ENCODE assay signal across 1 cellular context in genomic region chr7:123749537-123749857, GRCh38.
A peak's percentile ranks its signal among the peaks of the same experiment; 100 is the strongest.
TF ChIP-seq lines count a peak whose summit lies in the region.

No MANE protein-coding gene starts in this region.

TF ChIP-seq in K562, 482 proteins besides CTCF, POLR2A, EP300 and RAD21 (continued from another document and continues in another):
- TF ChIP-seq ESRRA (IDR thresholded peaks at IDR 0.05; ENCODE audit: borderline replicate concordance, low read depth) (no peak), HLTF (IDR thresholded peaks at IDR 0.05) (0 out of 2 replicates have a peak, but pooled peaks have one; percentile 7), ZBTB7A (IDR thresholded peaks at IDR 0.05; ENCODE audit: borderline replicate concordance, control insufficient read depth, low read depth, low read length) (no peak), MEIS2 (IDR thresholded peaks at IDR 0.05; ENCODE audit: partially characterized antibody) (no peak), NCOA1 (IDR thresholded peaks at IDR 0.05; ENCODE audit: low read depth) (0 out of 2 replicates have a peak, but pooled peaks have one; percentile 57), NFIC (IDR thresholded peaks at IDR 0.05) (no peak), ZEB2 (IDR thresholded peaks at IDR 0.05) (0 out of 2 replicates have a peak, but pooled peaks have one; percentile 22), SLC30A9 (CRISPR knock-in tag; IDR thresholded peaks at IDR 0.05) (no peak), KDM2B (CRISPR knock-in tag; IDR thresholded peaks at IDR 0.05) (no peak), PTTG1 (tag; IDR thresholded peaks at IDR 0.05; ENCODE audit: low read depth) (no peak), CLOCK (CRISPR knock-in tag; IDR thresholded peaks at IDR 0.05; ENCODE audit: borderline replicate concordance) (no peak), RAD51 (IDR thresholded peaks at IDR 0.05; ENCODE audit: borderline replicate concordance, low read depth) (peak; percentile 44; the same call in 1 of the 2 replicates), MTA2 (IDR thresholded peaks at IDR 0.05; ENCODE audit: low read depth) (peak; percentile 1; the same call in 1 of the 2 replicates), ZNF589 (CRISPR knock-in tag; IDR thresholded peaks at IDR 0.05; ENCODE audit: low read depth) (no peak; the same call in 1 of the 2 replicates), ZNF24 (IDR thresholded peaks at IDR 0.05) (no peak; the same call in 1 of the 2 replicates), HSF4 (CRISPR knock-in tag; IDR thresholded peaks at IDR 0.05; ENCODE audit: borderline replicate concordance) (no peak), ZC3H8 (IDR thresholded peaks at IDR 0.05) (0 out of 2 replicates have a peak, but pooled peaks have one; percentile 5), POLR2G (IDR thresholded peaks at IDR 0.05; ENCODE audit: low read depth, low read length) (no peak), CC2D1A (IDR thresholded peaks at IDR 0.05) (peak; percentile 68; the same call in 1 of the 2 replicates), NONO (IDR thresholded peaks at IDR 0.05; ENCODE audit: low read depth in 2 of 2, low read length in 1 of 2) (no peak), PML (IDR thresholded peaks at IDR 0.05; ENCODE audit: low read length) (peak; percentile 15; the same call in 1 of the 2 replicates), ELK1 (CRISPR knock-in tag; IDR thresholded peaks at IDR 0.05) (no peak), ZNF165 (CRISPR knock-in tag; IDR thresholded peaks at IDR 0.05; ENCODE audit: borderline replicate concordance) (0 out of 2 replicates have a peak, but pooled peaks have one; percentile 2), NFIX (CRISPR knock-in tag; IDR thresholded peaks at IDR 0.05; ENCODE audit: low read depth) (no peak), RBM22 (IDR thresholded peaks at IDR 0.05; ENCODE audit: low read depth, low read length, poor library complexity, severe bottlenecking) (no peak), TRIM24 (IDR thresholded peaks at IDR 0.05) (no peak), ZBTB11 (CRISPR knock-in tag; IDR thresholded peaks at IDR 0.05) (no peak), MLLT1 (IDR thresholded peaks at IDR 0.05) (peak; percentile 10 to 13), ZNF583 (CRISPR knock-in tag; IDR thresholded peaks at IDR 0.05) (no peak), BCL6 (CRISPR knock-in tag; IDR thresholded peaks at IDR 0.05) (no peak), FOXK2 (conservative IDR thresholded peaks at IDR 0.05 in 1 of 2, IDR thresholded peaks at IDR 0.05 in 1 of 2; ENCODE audit: low read depth in 2 of 2) (peak; percentile 13 to 44; a peak in 2 of 4 replicates), MAX (CRISPR knock-in tag; IDR thresholded peaks at IDR 0.05) (no peak), DIDO1 (tag; IDR thresholded peaks at IDR 0.05; ENCODE audit: low read depth) (no peak), U2AF1 (optimal IDR thresholded peaks at IDR 0.05; ENCODE audit: low read depth, low read length) (no peak), ZNF445 (CRISPR knock-in tag; IDR thresholded peaks at IDR 0.05; ENCODE audit: low read depth) (no peak), ZNF518B (CRISPR knock-in tag; IDR thresholded peaks at IDR 0.05) (no peak), CEBPG (CRISPR knock-in tag; IDR thresholded peaks at IDR 0.05) (peak; percentile 84), CEBPG (tag; conservative IDR thresholded peaks at IDR 0.05 in 1 of 2, IDR thresholded peaks at IDR 0.05 in 1 of 2) (peak; percentile 82 to 97), ZNF354B (CRISPR knock-in tag; IDR thresholded peaks at IDR 0.05) (no peak), ZNF586 (CRISPR knock-in tag; conservative IDR thresholded peaks at IDR 0.05) (no peak)
- TF ChIP-seq, protein P1, sequence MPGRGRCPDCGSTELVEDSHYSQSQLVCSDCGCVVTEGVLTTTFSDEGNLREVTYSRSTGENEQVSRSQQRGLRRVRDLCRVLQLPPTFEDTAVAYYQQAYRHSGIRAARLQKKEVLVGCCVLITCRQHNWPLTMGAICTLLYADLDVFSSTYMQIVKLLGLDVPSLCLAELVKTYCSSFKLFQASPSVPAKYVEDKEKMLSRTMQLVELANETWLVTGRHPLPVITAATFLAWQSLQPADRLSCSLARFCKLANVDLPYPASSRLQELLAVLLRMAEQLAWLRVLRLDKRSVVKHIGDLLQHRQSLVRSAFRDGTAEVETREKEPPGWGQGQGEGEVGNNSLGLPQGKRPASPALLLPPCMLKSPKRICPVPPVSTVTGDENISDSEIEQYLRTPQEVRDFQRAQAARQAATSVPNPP (IDR thresholded peaks at IDR 0.05; ENCODE audit: borderline replicate concordance, insufficient read depth, insufficient read length): no peak
- TF ChIP-seq, protein P2, sequence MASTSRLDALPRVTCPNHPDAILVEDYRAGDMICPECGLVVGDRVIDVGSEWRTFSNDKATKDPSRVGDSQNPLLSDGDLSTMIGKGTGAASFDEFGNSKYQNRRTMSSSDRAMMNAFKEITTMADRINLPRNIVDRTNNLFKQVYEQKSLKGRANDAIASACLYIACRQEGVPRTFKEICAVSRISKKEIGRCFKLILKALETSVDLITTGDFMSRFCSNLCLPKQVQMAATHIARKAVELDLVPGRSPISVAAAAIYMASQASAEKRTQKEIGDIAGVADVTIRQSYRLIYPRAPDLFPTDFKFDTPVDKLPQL (IDR thresholded peaks at IDR 0.05; ENCODE audit: extremely low read depth, insufficient read length): no peak
- TF ChIP-seq, protein P3, sequence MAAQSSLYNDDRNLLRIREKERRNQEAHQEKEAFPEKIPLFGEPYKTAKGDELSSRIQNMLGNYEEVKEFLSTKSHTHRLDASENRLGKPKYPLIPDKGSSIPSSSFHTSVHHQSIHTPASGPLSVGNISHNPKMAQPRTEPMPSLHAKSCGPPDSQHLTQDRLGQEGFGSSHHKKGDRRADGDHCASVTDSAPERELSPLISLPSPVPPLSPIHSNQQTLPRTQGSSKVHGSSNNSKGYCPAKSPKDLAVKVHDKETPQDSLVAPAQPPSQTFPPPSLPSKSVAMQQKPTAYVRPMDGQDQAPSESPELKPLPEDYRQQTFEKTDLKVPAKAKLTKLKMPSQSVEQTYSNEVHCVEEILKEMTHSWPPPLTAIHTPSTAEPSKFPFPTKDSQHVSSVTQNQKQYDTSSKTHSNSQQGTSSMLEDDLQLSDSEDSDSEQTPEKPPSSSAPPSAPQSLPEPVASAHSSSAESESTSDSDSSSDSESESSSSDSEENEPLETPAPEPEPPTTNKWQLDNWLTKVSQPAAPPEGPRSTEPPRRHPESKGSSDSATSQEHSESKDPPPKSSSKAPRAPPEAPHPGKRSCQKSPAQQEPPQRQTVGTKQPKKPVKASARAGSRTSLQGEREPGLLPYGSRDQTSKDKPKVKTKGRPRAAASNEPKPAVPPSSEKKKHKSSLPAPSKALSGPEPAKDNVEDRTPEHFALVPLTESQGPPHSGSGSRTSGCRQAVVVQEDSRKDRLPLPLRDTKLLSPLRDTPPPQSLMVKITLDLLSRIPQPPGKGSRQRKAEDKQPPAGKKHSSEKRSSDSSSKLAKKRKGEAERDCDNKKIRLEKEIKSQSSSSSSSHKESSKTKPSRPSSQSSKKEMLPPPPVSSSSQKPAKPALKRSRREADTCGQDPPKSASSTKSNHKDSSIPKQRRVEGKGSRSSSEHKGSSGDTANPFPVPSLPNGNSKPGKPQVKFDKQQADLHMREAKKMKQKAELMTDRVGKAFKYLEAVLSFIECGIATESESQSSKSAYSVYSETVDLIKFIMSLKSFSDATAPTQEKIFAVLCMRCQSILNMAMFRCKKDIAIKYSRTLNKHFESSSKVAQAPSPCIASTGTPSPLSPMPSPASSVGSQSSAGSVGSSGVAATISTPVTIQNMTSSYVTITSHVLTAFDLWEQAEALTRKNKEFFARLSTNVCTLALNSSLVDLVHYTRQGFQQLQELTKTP (IDR thresholded peaks at IDR 0.05; ENCODE audit: low read depth in 1 of 2, partially characterized antibody in 2 of 2): peak; percentile 77 to 92
- TF ChIP-seq, protein P4, sequence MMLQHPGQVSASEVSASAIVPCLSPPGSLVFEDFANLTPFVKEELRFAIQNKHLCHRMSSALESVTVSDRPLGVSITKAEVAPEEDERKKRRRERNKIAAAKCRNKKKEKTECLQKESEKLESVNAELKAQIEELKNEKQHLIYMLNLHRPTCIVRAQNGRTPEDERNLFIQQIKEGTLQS (IDR thresholded peaks at IDR 0.05): 0 out of 2 replicates have a peak, but pooled peaks have one; percentile 26
- TF ChIP-seq, protein P4 (CRISPR knock-in tag; conservative IDR thresholded peaks at IDR 0.05): no peak
